ENCODE assay signal across 26 cellular contexts in genomic region chr1:213549982-213550381, GRCh38.
"Had no signal": no experiment of that assay in that cellular context is flagged by ENCODE, and none has a peak within 500 bp of the region (broad histone marks: within the 10 kb centered on the region; RNA-seq: fewer than 3 reads in every experiment).

No MANE protein-coding gene starts in this region.

- H3K4me3 ChIP-seq: colonic mucosa, esophagus squamous epithelium, gastrocnemius medialis, hepatocyte, left ventricle myocardium inferior, lower lobe of right lung, mucosa of descending colon had no signal

- H3K4me1 ChIP-seq: colonic mucosa, esophagus squamous epithelium, gastrocnemius medialis, lower lobe of right lung had no signal

- H3K27me3 ChIP-seq: colonic mucosa, esophagus squamous epithelium, gastrocnemius medialis, hepatocyte had no signal

- ATAC-seq: effector memory CD8-positive, alpha-beta T cell; esophagus mucosa; gastrocnemius medialis; left colon; left lobe of liver; lower lobe of right lung; mucosa of descending colon had no signal

- H2AFZ ChIP-seq: hepatocyte had no signal

- DNase-seq: colonic mucosa; cortex of kidney; effector CD8-positive, alpha-beta T cell; effector memory CD8-positive, alpha-beta T cell; erythroblast; esophagus squamous epithelium; foreskin fibroblast; foreskin melanocyte; gastrocnemius medialis; glutamatergic neuron; head of caudate nucleus; hypothalamus; immature natural killer cell; islet precursor cell; kidney; kidney glomerular epithelial cell; left colon; left ventricle myocardium inferior; lower lobe of right lung; mesenchymal stem cell; mucosa of descending colon; naive B cell had no signal

- H3K9me3 ChIP-seq: colonic mucosa, esophagus squamous epithelium, gastrocnemius medialis, lower lobe of right lung, mucosa of descending colon had no signal

- H3K4me2 ChIP-seq: hepatocyte had no signal

- H3K36me3 ChIP-seq: colonic mucosa, esophagus squamous epithelium, gastrocnemius medialis, left ventricle myocardium inferior, lower lobe of right lung had no signal

- H3K27ac ChIP-seq: colonic mucosa, epithelial cell of prostate, esophagus squamous epithelium, gastrocnemius medialis, hepatocyte, left ventricle myocardium inferior, lower lobe of right lung had no signal

- H3K79me2 ChIP-seq: hepatocyte had no signal
